In the genomic region with DNA sequence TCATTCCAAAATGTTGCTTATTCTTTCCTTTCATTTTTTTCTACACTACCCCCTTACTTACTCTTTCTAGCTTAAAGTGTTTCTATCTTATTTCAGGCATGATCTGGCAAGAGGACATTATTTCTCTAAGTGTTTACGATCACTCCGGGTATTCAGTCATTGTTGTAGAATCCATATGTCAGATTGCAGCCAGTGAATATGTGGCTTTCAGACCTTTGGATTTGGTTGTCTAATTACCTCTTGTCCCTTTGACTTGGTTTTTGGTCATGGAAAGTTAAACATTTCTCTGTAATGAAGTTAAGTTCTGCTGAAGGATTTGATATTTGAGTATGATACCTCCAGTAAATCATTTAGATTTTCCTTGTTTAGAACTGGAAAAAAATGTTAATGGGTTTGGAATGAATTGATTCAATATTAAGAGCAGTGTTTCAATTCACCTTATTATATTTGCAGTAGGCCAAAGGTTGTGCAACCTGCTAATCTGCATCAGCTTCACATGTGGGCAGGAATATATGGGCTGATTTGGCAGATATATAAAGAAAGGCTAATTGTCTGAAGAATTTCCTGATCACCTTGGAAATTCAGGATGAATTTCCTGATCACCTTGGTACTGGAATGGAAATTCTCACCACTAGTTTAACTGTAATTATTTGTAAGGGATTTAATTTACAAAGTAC, we compare ENCODE assay signal across 1 cellular context.
TF ChIP-seq lines count a peak whose summit lies in the region.

No MANE protein-coding gene starts in this region.

TF ChIP-seq in SK-N-SH, 30 proteins besides CTCF, POLR2A, EP300 and RAD21 (continued from another document):
- TF ChIP-seq SIN3A (IDR thresholded peaks at IDR 0.05; ENCODE audit: borderline replicate concordance, low read depth, low read length) = no peak
- no peak for TF ChIP-seq MXI1 (IDR thresholded peaks at IDR 0.05; ENCODE audit: low read depth, low read length)
- no peak for TF ChIP-seq ZBTB33 (IDR thresholded peaks at IDR 0.05; ENCODE audit: borderline replicate concordance, low read depth)
- no peak for TF ChIP-seq TEAD4 (IDR thresholded peaks at IDR 0.05; ENCODE audit: borderline replicate concordance, insufficient read depth)
TF ChIP-seq in SK-N-SH: peak in this region for 0.
